Comparison of ENCODE assay signal across 8 cellular contexts in genomic region chr20:5127204-5127858, GRCh38. TPM values are rescaled to one million over a fixed set of nuclear protein-coding genes. Genes with fewer than 3 reads are reported as not detected.
DNase-seq lines count a peak whose midpoint lies in the region; TF ChIP-seq lines count a peak whose summit lies in the region.

No MANE protein-coding gene starts in this region.

- no peaks in the 10 kb centered on the region for H3K36me3 ChIP-seq in GM06990 (ENCODE audit: control insufficient read depth, insufficient read depth, low read length)
- no peaks in the 10 kb centered on the region for H3K36me3 ChIP-seq in MG63
- H3K36me3 ChIP-seq in hepatocyte (replicated peaks; ENCODE audit: insufficient read depth, low read depth), result no peaks in the 10 kb centered on the region

- peak overlapping the region; percentile 91 for H2AFZ ChIP-seq in hepatocyte

- peaks cover 52% of the 10 kb centered on the region for H3K79me2 ChIP-seq in hepatocyte

- peak; percentile 75 for DNase-seq in GM06990 (ENCODE audit: extremely low read depth, insufficient read length)
- DNase-seq in HCEC 1CT, result peak; percentile 22
- DNase-seq in MG63, result peak; percentile 32
- peak; percentile 57 to 78 (median 63) for DNase-seq in T-helper 1 cell
- peak; percentile 66 for DNase-seq in hepatocyte (ENCODE audit: low spot score)
- no peak for DNase-seq in skeletal muscle cell (ENCODE audit: low read depth)
- no peak for DNase-seq in inferior parietal cortex (ENCODE audit: extremely low spot score)

- H3K4me2 ChIP-seq in hepatocyte, result peak overlapping the region; percentile 86

- H4K20me1 ChIP-seq in hepatocyte (ENCODE audit: insufficient read depth, poor library complexity, severe bottlenecking), result peaks cover 12% of the 10 kb centered on the region

- H3K9me3 ChIP-seq in MG63 (no peaks in the 10 kb centered on the region), hepatocyte (ENCODE audit: low read depth) (no peaks in the 10 kb centered on the region)

- peak overlapping the region; percentile 85 for H3K4me3 ChIP-seq in GM06990 (replicated peaks; ENCODE audit: low read depth, low read length)
- peak overlapping the region; percentile 76 for H3K4me3 ChIP-seq in MG63
- peak overlapping the region; percentile 47 for H3K4me3 ChIP-seq in hepatocyte
- peak overlapping the region; percentile 77 for H3K4me3 ChIP-seq in skeletal muscle cell (ENCODE audit: low read depth, low read length)

- no peaks in the 10 kb centered on the region for H3K4me1 ChIP-seq in hepatocyte (ENCODE audit: insufficient read depth)

- no peaks in the 10 kb centered on the region for H3K27me3 ChIP-seq in GM06990 (replicated peaks; ENCODE audit: control insufficient read depth, insufficient read depth, low read length)
- H3K27me3 ChIP-seq in MG63, result no peaks in the 10 kb centered on the region
- H3K27me3 ChIP-seq in hepatocyte, result no peaks in the 10 kb centered on the region

- TF ChIP-seq CTCF in GM06990 (IDR thresholded peaks at IDR 0.05; ENCODE audit: insufficient read depth, low read length, poor library complexity, severe bottlenecking) (no peak), hepatocyte (IDR thresholded peaks at IDR 0.05; ENCODE audit: poor library complexity) (no peak)

- H3K9me2 ChIP-seq in hepatocyte (replicated peaks; ENCODE audit: insufficient read depth), result no peaks in the 10 kb centered on the region

- peak overlapping the region; percentile 88 for H3K27ac ChIP-seq in angular gyrus (ENCODE audit: low read depth, low read length)
- peak overlapping the region; percentile 81 for H3K27ac ChIP-seq in hepatocyte

- WGBS in hepatocyte (ENCODE audit: low lambda C conversion rate, missing lambda C conversion rate), result under 1% methylated on average over 44 of the region's 44 CpGs

RNA-seq across cellular contexts. Expression of gene CDS2, which starts 0.5 kb away (rescaled TPM):
- 3.3 and 4.0 TPM in 2 replicates for total RNA-seq in MG63 (2014; rRNA removed; shearing (Covaris generic); ENCODE audit: low replicate concordance)
- total RNA-seq in hepatocyte, result 27.0 and 32.3 TPM in 2 replicates
- 36.6 and 48.9 TPM in 2 replicates for polyA plus RNA-seq in hepatocyte

RNA-seq across cellular contexts. Expression of gene PCNA, which starts 7.6 kb away (rescaled TPM):
- total RNA-seq in MG63 (2014; rRNA removed; shearing (Covaris generic); ENCODE audit: low replicate concordance), result 185 and 256 TPM in 2 replicates
- total RNA-seq in hepatocyte, result 83.3 and 85.6 TPM in 2 replicates
- 38.0 and 47.2 TPM in 2 replicates for polyA plus RNA-seq in hepatocyte

RNA-seq across cellular contexts. Expression of gene TMEM230, which starts 14.5 kb away (rescaled TPM):
- 69.9 and 72.2 TPM in 2 replicates for total RNA-seq in MG63 (2014; rRNA removed; shearing (Covaris generic); ENCODE audit: low replicate concordance)
- total RNA-seq in hepatocyte, result 116 and 117 TPM in 2 replicates
- polyA plus RNA-seq in hepatocyte, result 130 and 136 TPM in 2 replicates

Comparison
In these comparisons a context has a peak if more than half of its experiments do, and no peak if none do; other contexts are left out.
1. DNase-seq: peak in GM06990 (single experiment), HCEC 1CT (single experiment), MG63 (single experiment), T-helper 1 cell (5 of 5) and hepatocyte (single experiment); none in skeletal muscle cell (single experiment) and inferior parietal cortex (single experiment).
2. Peak in every context shown above with its lines, with median percentiles within 50 percentile points of each other: H3K4me3 ChIP-seq.